Comparison of ENCODE assay signal across 14 cellular contexts in genomic region chr16:84821179-84821578, GRCh38. TPM values are rescaled to one million over a fixed set of nuclear protein-coding genes. Genes with fewer than 3 reads are reported as not detected.
DNase-seq lines count a peak whose midpoint lies in the region; ATAC-seq and TF ChIP-seq lines count a peak whose summit lies in the region.
"Had no signal": no experiment of that assay in that cellular context is flagged by ENCODE, and none has a peak within 500 bp of the region (broad histone marks: within the 10 kb centered on the region; RNA-seq: fewer than 3 reads in every experiment).

No MANE protein-coding gene starts in this region.

- peaks cover 30% of the 10 kb centered on the region for H3K4me1 ChIP-seq in IMR-90 (ENCODE audit: control insufficient read depth, insufficient read depth, low read length)
- peaks cover 19 to 59% (median 50%) of the 10 kb centered on the region in 4 donors for H3K4me1 ChIP-seq in esophagus muscularis mucosa
- H3K4me1 ChIP-seq in muscle layer of colon (ENCODE audit: insufficient read depth, low read length) = peaks cover 35% of the 10 kb centered on the region
- peaks cover 40% of the 10 kb centered on the region for H3K4me1 ChIP-seq in suprapubic skin
- H3K4me1 ChIP-seq in BE2C = peaks cover 4% of the 10 kb centered on the region

- H3K9ac ChIP-seq in IMR-90 (ENCODE audit: low read depth, low read length) (peak overlapping the region; percentile 61), muscle layer of colon (ENCODE audit: low read length) (peak overlapping the region; percentile 93)

- no peak for TF ChIP-seq CTCF in IMR-90 (conservative IDR thresholded peaks at IDR 0.05; ENCODE audit: low read depth, low read length)
- TF ChIP-seq CTCF in esophagus muscularis mucosa (IDR thresholded peaks at IDR 0.05) = no peak
- TF ChIP-seq CTCF in suprapubic skin (IDR thresholded peaks at IDR 0.05) = no peak
- TF ChIP-seq CTCF in BE2C (IDR thresholded peaks at IDR 0.05; ENCODE audit: low read depth, low read length) = no peak

- no peak overlapping the region for H2BK20ac ChIP-seq in IMR-90 (ENCODE audit: low read depth, low read length)

- H3K27me3 ChIP-seq in IMR-90 (ENCODE audit: control insufficient read depth, insufficient read depth, low read length) = no peaks in the 10 kb centered on the region
- peaks cover 0 to 10% (median 0%) of the 10 kb centered on the region in 4 donors for H3K27me3 ChIP-seq in esophagus muscularis mucosa
- no peaks in the 10 kb centered on the region for H3K27me3 ChIP-seq in muscle layer of colon (ENCODE audit: control insufficient read depth in 1 of 2, insufficient read depth in 2 of 2, low read length in 2 of 2)
- H3K27me3 ChIP-seq in suprapubic skin = no peaks in the 10 kb centered on the region
- no peaks in the 10 kb centered on the region for H3K27me3 ChIP-seq in BE2C

- no peak overlapping the region for H3K18ac ChIP-seq in IMR-90 (ENCODE audit: low read depth, low read length)

- TF ChIP-seq EP300 in esophagus muscularis mucosa (IDR thresholded peaks at IDR 0.05) = no peak
- no peak for TF ChIP-seq EP300 in suprapubic skin (IDR thresholded peaks at IDR 0.05)

- no peak overlapping the region for H3K27ac ChIP-seq in IMR-90 (ENCODE audit: insufficient read depth, low read length)
- peak overlapping the region; percentile 94 to 97 (median 96) for H3K27ac ChIP-seq in esophagus muscularis mucosa (replicated peaks in 1 of 4)
- peak overlapping the region; percentile 94 for H3K27ac ChIP-seq in muscle layer of colon (ENCODE audit: low read depth, low read length)
- peak overlapping the region; percentile 78 for H3K27ac ChIP-seq in suprapubic skin

- H3K56ac ChIP-seq in IMR-90 (ENCODE audit: extremely low read depth, insufficient read depth, low read length) = 0 out of 2 replicates have a peak overlapping the region, but pooled peaks have one; percentile 18

- DNase-seq in IMR-90 = no peak
- DNase-seq in esophagus muscularis mucosa (ENCODE audit: extremely low spot score) = no peak
- DNase-seq in suprapubic skin (ENCODE audit: low spot score in 2 of 2) = no peak
- no peak for DNase-seq in occipital lobe (lab: John Stamatoyannopoulos, UW)
- DNase-seq in activated CD4-positive, CD25-positive, alpha-beta regulatory T cell (lab: John Stamatoyannopoulos, UW) = no peak
- DNase-seq in central memory CD4-positive, alpha-beta T cell = no peak
- no peak for DNase-seq in BE2C
- DNase-seq: activated T-cell treated with anti-CD3 and anti-CD28 coated beads, Interleukin-2, amount 50 U/mL, for 24 hours; CD4-positive, CD25-positive, alpha-beta regulatory T cell; erythroblast; MV-4-11; nephron progenitor cell had no signal

- no peak overlapping the region for H4K5ac ChIP-seq in IMR-90 (ENCODE audit: low read depth, low read length)

- in situ Hi-C loops in IMR-90 (cut with MboI; ENCODE audit: low sequenced_read_pairs) = no loop called here

- intact Hi-C loops in IMR-90 (cut with micrococcal nuclease) (loop anchor here (10.0 kb wide), 1 partner anchor 196 kb away; no protein-coding TSS in a partner anchor), esophagus muscularis mucosa (cut with DNase I) (no loop called here)

- no peak for ATAC-seq in IMR-90 (ENCODE audit: low read depth)

- WGBS in IMR-90 (ENCODE audit: extremely low coverage in 2 of 2, insufficient read length in 1 of 2), 2 experiments = 98% methylated on average over 6 of the region's 9 CpGs; no CpG with 5 or more reads in 1 of the 2 experiments
- 67% methylated on average over 5 of the region's 9 CpGs for WGBS in esophagus muscularis mucosa
- WGBS in suprapubic skin = 84% methylated on average over 9 of the region's 9 CpGs

- H4K8ac ChIP-seq in IMR-90 (ENCODE audit: low read depth in 2 of 2, low read length in 2 of 2) = no peak overlapping the region

- no peak for TF ChIP-seq POLR2A in IMR-90 (IDR thresholded peaks at IDR 0.05; ENCODE audit: low read depth, low read length)
- no peak for TF ChIP-seq POLR2A in esophagus muscularis mucosa (IDR thresholded peaks at IDR 0.05; ENCODE audit: low read depth)
- TF ChIP-seq POLR2A in suprapubic skin (IDR thresholded peaks at IDR 0.05) = no peak

- H3K79me1 ChIP-seq in IMR-90 (ENCODE audit: low read depth in 1 of 2, low read length in 2 of 2) = peaks cover 29 to 53% of the 10 kb centered on the region in 2 experiments; a peak in 3 of 4 replicates

- no peak overlapping the region for H2BK15ac ChIP-seq in IMR-90 (ENCODE audit: low read depth, low read length)

- peak overlapping the region; percentile 75 for H3K4me2 ChIP-seq in IMR-90 (ENCODE audit: low read depth, low read length)

- BruUV-seq in IMR-90 (replicated peaks; lab: Mats Ljungman, UMichigan) = no TSS peak

- no peak overlapping the region for H2BK5ac ChIP-seq in IMR-90 (ENCODE audit: low read depth, low read length, poor library complexity, severe bottlenecking)

- H3K4me3 ChIP-seq in IMR-90 (ENCODE audit: insufficient read depth, low read depth, low read length) (peak overlapping the region; percentile 52), esophagus muscularis mucosa (peak overlapping the region; percentile 70 to 95 (median 76)), muscle layer of colon (ENCODE audit: low read depth in 1 of 2, low read length in 2 of 2) (peak overlapping the region; percentile 78 to 86), suprapubic skin (peak overlapping the region; percentile 57), BE2C (ENCODE audit: low read depth, low read length) (no peak overlapping the region)
- H3K4me3 ChIP-seq: HAP-1 had no signal

- no peak for TF ChIP-seq RAD21 in IMR-90 (IDR thresholded peaks at IDR 0.05; ENCODE audit: low read length)

- H2AK9ac ChIP-seq in IMR-90 (replicated peaks; ENCODE audit: low read depth, low read length, poor library complexity) = peak overlapping the region; percentile 90

- H3K9me3 ChIP-seq in IMR-90 (ENCODE audit: control insufficient read depth, insufficient read depth, low read length) (no peaks in the 10 kb centered on the region), esophagus muscularis mucosa (no peaks in the 10 kb centered on the region), muscle layer of colon (ENCODE audit: low read length) (no peaks in the 10 kb centered on the region), suprapubic skin (no peaks in the 10 kb centered on the region), BE2C (no peaks in the 10 kb centered on the region)
- H3K9me3 ChIP-seq: HAP-1 had no signal

- POLR2A ChIA-PET in IMR-90 (lab: Charles Lee; ENCODE audit: unreplicated experiment) = interaction anchor here (0.6 to 1.2 kb wide), 2 partner anchors 18 to 62 kb away, joined by 3 to 4 read pairs; no protein-coding TSS in a partner anchor

- H2AFZ ChIP-seq in IMR-90 (replicated peaks; ENCODE audit: low read length, poor library complexity) = peak overlapping the region; percentile 92

- peaks cover 30% of the 10 kb centered on the region for H4K20me1 ChIP-seq in IMR-90 (ENCODE audit: insufficient read depth, low read length)

- peak overlapping the region; percentile 51 for H3K4ac ChIP-seq in IMR-90 (ENCODE audit: low read depth, low read length)

- CTCF ChIA-PET in IMR-90 (lab: Yijun Ruan, JAX) = no interaction called here

- H3K36me3 ChIP-seq in IMR-90 (ENCODE audit: control insufficient read depth, insufficient read depth, low read length) = peaks cover 3% of the 10 kb centered on the region; the same call in 1 of the 2 replicates
- H3K36me3 ChIP-seq in esophagus muscularis mucosa = peaks cover 0 to 5% (median 0%) of the 10 kb centered on the region in 4 donors
- peaks cover 4% of the 10 kb centered on the region for H3K36me3 ChIP-seq in muscle layer of colon (ENCODE audit: insufficient read depth, low read length)
- H3K36me3 ChIP-seq in suprapubic skin = no peaks in the 10 kb centered on the region
- H3K36me3 ChIP-seq in BE2C = no peaks in the 10 kb centered on the region
- H3K36me3 ChIP-seq: HAP-1 had no signal

- H4K91ac ChIP-seq in IMR-90 (ENCODE audit: insufficient read depth, low read depth, low read length) = peak overlapping the region; percentile 19; the same call in 1 of the 2 replicates

- dilution Hi-C loops in IMR-90 (cut with HindIII; ENCODE audit: low sequenced_read_pairs, unreplicated experiment) = no loop called here

- peaks cover 15% of the 10 kb centered on the region for H3K9me1 ChIP-seq in IMR-90 (ENCODE audit: insufficient read depth, low read length)

- peak overlapping the region; percentile 45; the same call in 1 of the 2 replicates for H2BK120ac ChIP-seq in IMR-90 (ENCODE audit: low read depth, low read length)

- peak overlapping the region; percentile 48 for H3K14ac ChIP-seq in IMR-90 (replicated peaks; ENCODE audit: low read depth, low read length)

- H3K23ac ChIP-seq in IMR-90 (ENCODE audit: low read depth, low read length) = peak overlapping the region; percentile 50; the same call in 1 of the 2 replicates

- peak overlapping the region; percentile 92 for H2AK5ac ChIP-seq in IMR-90 (ENCODE audit: low read depth, low read length)

TF ChIP-seq in IMR-90, 13 proteins besides CTCF, POLR2A, EP300 and RAD21 (continues in another document):
- no peak for TF ChIP-seq RCOR1 (IDR thresholded peaks at IDR 0.05; ENCODE audit: insufficient replicate concordance, low read length)
- TF ChIP-seq BHLHE40 (IDR thresholded peaks at IDR 0.05; ENCODE audit: low read depth, low read length) = no peak
- no peak for TF ChIP-seq ELK1 (IDR thresholded peaks at IDR 0.05; ENCODE audit: borderline replicate concordance, low read depth, low read length)
- no peak for TF ChIP-seq CHD1 (IDR thresholded peaks at IDR 0.05; ENCODE audit: low read depth, low read length)
- TF ChIP-seq MAFK (IDR thresholded peaks at IDR 0.05; ENCODE audit: low read depth, low read length) = no peak
- no peak for TF ChIP-seq MXI1 (IDR thresholded peaks at IDR 0.05; ENCODE audit: borderline replicate concordance, low read depth, low read length)
- TF ChIP-seq MAZ (IDR thresholded peaks at IDR 0.05; ENCODE audit: borderline replicate concordance, low read depth, low read length) = no peak
- no peak for TF ChIP-seq CEBPB (IDR thresholded peaks at IDR 0.05; ENCODE audit: low read depth, low read length)

RNA-seq across cellular contexts. Expression of gene CRISPLD2, which starts 1.4 kb away (rescaled TPM):
- 35.0 and 37.5 TPM in 2 replicates for total RNA-seq in IMR-90 (2012; rRNA removed)
- polyA plus RNA-seq in IMR-90 (2012; rRNA removed) = 21.3 and 23.1 TPM in 2 replicates
- polyA plus RNA-seq in IMR-90 (2012; cell fraction: cytosol; rRNA removed) = 17.6 and 30.1 TPM in 2 replicates
- 26.7 and 30.7 TPM in 2 replicates for polyA plus RNA-seq in IMR-90 (2012; cell fraction: nucleus; rRNA removed; ENCODE audit: low replicate concordance)
- total RNA-seq in esophagus muscularis mucosa = 100 to 1,000 TPM; 230 to 568 (median 289) TPM
- 100 to 1,000 TPM in 1 of 4 donors, 10 to 100 TPM in 3; 54.9 to 109 (median 63.4) TPM for total RNA-seq in suprapubic skin
- 2.7 TPM for total RNA-seq in occipital lobe
- 0.52 TPM for polyA plus RNA-seq in BE2C (2012; ENCODE audit: insufficient read depth, insufficient read length, low read depth)
